ENCODE assay signal across 10 cellular contexts in genomic region chr17:64007838-64008282, GRCh38. TPM values are rescaled to one million over a fixed set of nuclear protein-coding genes. Genes with fewer than 3 reads are reported as not detected.
DNase-seq lines count a peak whose midpoint lies in the region; ATAC-seq and TF ChIP-seq lines count a peak whose summit lies in the region.
"Had no signal": no experiment of that assay in that cellular context is flagged by ENCODE, and none has a peak within 500 bp of the region (broad histone marks: within the 10 kb centered on the region; RNA-seq: fewer than 3 reads in every experiment).

No MANE protein-coding gene starts in this region.

- H3K27me3 ChIP-seq in lung (ENCODE audit: control insufficient read depth, insufficient read depth), result no peaks in the 10 kb centered on the region
- no peaks in the 10 kb centered on the region for H3K27me3 ChIP-seq in upper lobe of left lung
- H3K27me3 ChIP-seq in mesendoderm (ENCODE audit: insufficient read depth, low read length, poor library complexity), result no peaks in the 10 kb centered on the region

- peaks cover 56% of the 10 kb centered on the region for H3K4me1 Mint-ChIP-seq in activated naive CD4-positive, alpha-beta T cell treated with anti-CD3 and anti-CD28 coated beads, Interleukin-2, amount 10 ng/mL, durations not matched to agents 7 days and 5 days

- H3K9me3 Mint-ChIP-seq in activated naive CD4-positive, alpha-beta T cell treated with anti-CD3 and anti-CD28 coated beads, Interleukin-2, amount 10 ng/mL, durations not matched to agents 7 days and 5 days, result no peaks in the 10 kb centered on the region

- H3K36me3 ChIP-seq in lung (ENCODE audit: control insufficient read depth in 2 of 2, insufficient read depth in 2 of 2, low read length in 2 of 2) (peaks cover 0 to 11% of the 10 kb centered on the region in 2 donors), upper lobe of left lung (peaks cover 0 to 23% (median 10%) of the 10 kb centered on the region in 4 donors), mesendoderm (ENCODE audit: control insufficient read depth, insufficient read depth, low read length) (no peaks in the 10 kb centered on the region)

- no peak overlapping the region for H2AK5ac ChIP-seq in mesendoderm (ENCODE audit: low read length)

- H3K4me1 ChIP-seq in lung (ENCODE audit: control insufficient read depth in 2 of 2, insufficient read depth in 2 of 2, low read length in 2 of 2), result peaks cover 5 to 26% of the 10 kb centered on the region in 2 donors
- peaks cover 39 to 55% (median 51%) of the 10 kb centered on the region in 4 donors for H3K4me1 ChIP-seq in upper lobe of left lung
- no peaks in the 10 kb centered on the region for H3K4me1 ChIP-seq in mesendoderm (ENCODE audit: control insufficient read depth, low read depth, low read length)

- H2BK5ac ChIP-seq in mesendoderm (ENCODE audit: low read length), result no peak overlapping the region

- no peak overlapping the region for H2BK120ac ChIP-seq in mesendoderm (ENCODE audit: low read depth, low read length)

- in situ Hi-C loops in KBM-7 (cut with MboI; ENCODE audit: low pct_unique_long_range_greater_than_20kb, low sequenced_read_pairs), result no loop called here

- peak in 2 of 4 donors; percentile 28 to 58 for TF ChIP-seq EP300 in upper lobe of left lung (IDR thresholded peaks at IDR 0.05)

- H3K27ac Mint-ChIP-seq in activated naive CD4-positive, alpha-beta T cell treated with anti-CD3 and anti-CD28 coated beads, Interleukin-2, amount 10 ng/mL, durations not matched to agents 7 days and 5 days, result no peak overlapping the region

- H3K4me3 ChIP-seq in lung (no peak overlapping the region), upper lobe of left lung (no peak overlapping the region), mesendoderm (ENCODE audit: low read length) (no peak overlapping the region)

- ATAC-seq in lung (ENCODE audit: insufficient read depth, low FRiP score) (no peak), upper lobe of left lung (ENCODE audit: low FRiP score in 2 of 2) (no peak)

- peaks cover 68% of the 10 kb centered on the region for H3K36me3 Mint-ChIP-seq in activated naive CD4-positive, alpha-beta T cell treated with anti-CD3 and anti-CD28 coated beads, Interleukin-2, amount 10 ng/mL, durations not matched to agents 7 days and 5 days

- TF ChIP-seq CTCF in lung (IDR thresholded peaks at IDR 0.05; ENCODE audit: control extremely low read depth, extremely low read depth), result no peak
- TF ChIP-seq CTCF in upper lobe of left lung (IDR thresholded peaks at IDR 0.05), result no peak

- no peak overlapping the region for H4K8ac ChIP-seq in mesendoderm (ENCODE audit: low read depth, low read length)

- no peak overlapping the region for H3K23ac ChIP-seq in mesendoderm (ENCODE audit: low read length)

- peak; percentile 5 for DNase-seq in activated naive CD4-positive, alpha-beta T cell treated with anti-CD3 and anti-CD28 coated beads, Interleukin-2, amount 10 ng/mL, durations not matched to agents 7 days and 5 days
- no peak for DNase-seq in activated naive CD4-positive, alpha-beta T cell (lab: John Stamatoyannopoulos, UW)
- DNase-seq in dermis blood vessel endothelial cell (peak; percentile 67), lung (ENCODE audit: low spot score) (no peak), upper lobe of left lung (peak in 1 of 2 donors; percentile 50), mesendoderm (no peak), KBM-7 (no peak), NCI-H1694 (lab: John Stamatoyannopoulos, UW) (no peak)
- DNase-seq: EL, NCI-H1417 treated with DMSO at 0.1 percent for 48 hours had no signal

- no peak overlapping the region for H3K9ac ChIP-seq in mesendoderm (ENCODE audit: low read length)

- CTCF ChIA-PET in activated naive CD4-positive, alpha-beta T cell treated with anti-CD3 and anti-CD28 coated beads, Interleukin-2, amount 10 ng/mL, durations not matched to agents 7 days and 5 days (lab: Charles Lee), result no interaction called here

- H2BK15ac ChIP-seq in mesendoderm (replicated peaks; ENCODE audit: low read depth), result no peak overlapping the region

- H4K5ac ChIP-seq in mesendoderm (ENCODE audit: low read length), result no peak overlapping the region

- H3K9me3 ChIP-seq in lung (ENCODE audit: control insufficient read depth in 2 of 2, insufficient read depth in 1 of 2, low read length in 1 of 2) (peaks cover 0 to 1% of the 10 kb centered on the region in 2 donors), upper lobe of left lung (no peaks in the 10 kb centered on the region)

- H3K56ac ChIP-seq in mesendoderm (ENCODE audit: low read length), result no peak overlapping the region

- no peak for TF ChIP-seq POLR2A in upper lobe of left lung (IDR thresholded peaks at IDR 0.05)

- WGBS in lung, 2 donors, result 60 to 78% methylated on average over 5 of the region's 5 CpGs
- WGBS in upper lobe of left lung, 2 donors, result 57% methylated on average over 5 of the region's 5 CpGs; no CpG with 5 or more reads in 1 of the 2 donors
- WGBS in mesendoderm (ENCODE audit: extremely low coverage, insufficient coverage, low lambda C conversion rate), result no CpG with 5 or more reads among the region's 5 CpGs

- no peak overlapping the region for H3K4me2 ChIP-seq in mesendoderm (ENCODE audit: low read length)

- no peaks in the 10 kb centered on the region for H3K79me1 ChIP-seq in mesendoderm (ENCODE audit: low read length)

- H3K27ac ChIP-seq in lung (ENCODE audit: low read depth in 1 of 2, low read length in 1 of 2) (peak overlapping the region; percentile 26 to 60), upper lobe of left lung (peak overlapping the region; percentile 57 to 83 (median 72)), mesendoderm (ENCODE audit: low read depth, low read length) (no peak overlapping the region)

- no peaks in the 10 kb centered on the region for H3K79me2 ChIP-seq in mesendoderm (ENCODE audit: control insufficient read depth, insufficient read depth, low read length)

- no peaks in the 10 kb centered on the region for H3K27me3 Mint-ChIP-seq in activated naive CD4-positive, alpha-beta T cell treated with anti-CD3 and anti-CD28 coated beads, Interleukin-2, amount 10 ng/mL, durations not matched to agents 7 days and 5 days

- no peak overlapping the region for H3K18ac ChIP-seq in mesendoderm (ENCODE audit: low read length)

- H3K4ac ChIP-seq in mesendoderm (ENCODE audit: low read depth, low read length), result no peak overlapping the region

- H3K4me3 Mint-ChIP-seq in activated naive CD4-positive, alpha-beta T cell treated with anti-CD3 and anti-CD28 coated beads, Interleukin-2, amount 10 ng/mL, durations not matched to agents 7 days and 5 days, result no peak overlapping the region

RNA-seq across cellular contexts. Expression of gene PRR29, which starts 9.7 kb away (rescaled TPM):
- total RNA-seq in dermis blood vessel endothelial cell, result 0.42 and 0.85 TPM in 2 replicates
- total RNA-seq in lung, result 10 to 100 TPM in 1 of 2 donors, 1 to 10 TPM in 1; 8.8 to 36.8 TPM
- 1 to 10 TPM; 8.0 to 9.3 TPM for polyA plus RNA-seq in lung
- 10 to 100 TPM in 3 of 6 donors, 1 to 10 TPM in 2, under 1 TPM in 1; 0.97 to 30.1 (median 12.1) TPM for total RNA-seq in upper lobe of left lung
- polyA plus RNA-seq in mesendoderm (2013, experiment 1 of 2), result 0.22 TPM
- polyA plus RNA-seq in mesendoderm (2013, experiment 2 of 2), result 0.27 TPM

RNA-seq across cellular contexts. Expression of gene ICAM2, which starts 12.6 kb away (rescaled TPM):
- 443 and 748 TPM in 2 replicates for total RNA-seq in dermis blood vessel endothelial cell
- total RNA-seq in lung, result 10 to 100 TPM; 58.7 to 60.3 TPM
- 10 to 100 TPM; 64.1 to 77.7 TPM for polyA plus RNA-seq in lung
- 100 to 1,000 TPM in 3 of 6 donors, 10 to 100 TPM in 3; 27.2 to 114 (median 82.0) TPM for total RNA-seq in upper lobe of left lung
- 0.70 TPM for polyA plus RNA-seq in mesendoderm (2013, experiment 1 of 2)
- 0.57 TPM for polyA plus RNA-seq in mesendoderm (2013, experiment 2 of 2)

RNA-seq across cellular contexts. Expression of gene SCN4A, which starts 35.1 kb away (rescaled TPM):
- 0.09 and 0.17 TPM in 2 replicates for total RNA-seq in dermis blood vessel endothelial cell
- total RNA-seq in lung, result under 1 TPM; 0.31 to 0.49 TPM
- under 1 TPM; 0.11 to 0.12 TPM for polyA plus RNA-seq in lung
- total RNA-seq in upper lobe of left lung, result under 1 TPM in 3 of 6 donors, not detected in 3; under 0.01 to 0.44 (median 0.20) TPM
- 1.4 TPM for polyA plus RNA-seq in mesendoderm (2013, experiment 1 of 2)
- 1.6 TPM for polyA plus RNA-seq in mesendoderm (2013, experiment 2 of 2)

Comparison
In these comparisons a context has a peak if more than half of its experiments do, and no peak if none do; other contexts are left out.
1. DNase-seq: peak in activated naive CD4-positive, alpha-beta T cell treated with anti-CD3 and anti-CD28 coated beads, Interleukin-2, amount 10 ng/mL, durations not matched to agents 7 days and 5 days (single experiment) and dermis blood vessel endothelial cell (single experiment); none in activated naive CD4-positive, alpha-beta T cell (0 of 4), lung (single experiment), mesendoderm (single experiment), KBM-7 (single experiment) and NCI-H1694 (single experiment).